Comparison of ENCODE assay signal across 8 cellular contexts in the genomic region with DNA sequence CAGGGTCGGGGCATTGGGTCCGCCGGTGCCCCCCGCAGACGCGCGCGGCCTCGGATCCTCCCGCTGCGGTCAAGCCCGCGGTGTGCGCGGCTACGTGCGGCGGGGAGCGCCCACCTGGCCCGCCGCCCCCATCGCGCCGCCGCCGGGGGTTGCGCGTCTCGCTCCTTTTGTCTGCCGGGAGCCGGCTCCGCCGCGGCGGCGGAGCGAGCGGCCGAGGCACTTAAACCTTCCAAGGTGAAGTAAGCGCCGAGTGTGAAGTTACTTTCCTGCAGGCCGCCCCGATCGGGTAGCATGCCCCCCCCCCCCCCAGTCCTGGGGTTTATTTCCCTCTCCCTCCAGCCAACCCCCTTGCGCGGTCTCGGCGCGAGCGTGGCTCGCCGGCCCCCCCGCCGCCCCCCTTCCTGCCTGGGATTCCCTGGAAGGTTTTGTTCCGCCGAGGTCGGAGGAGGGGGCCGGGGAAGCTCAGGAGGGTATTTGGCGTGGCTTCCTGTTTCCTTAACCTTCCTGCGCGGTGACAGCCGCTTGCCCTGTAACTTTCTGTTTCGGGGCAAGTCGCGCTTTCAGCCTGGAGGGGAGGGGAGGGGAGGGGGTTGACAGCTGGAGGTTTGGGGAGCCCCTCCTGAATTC. TPM values are rescaled to one million over a fixed set of nuclear protein-coding genes. Genes with fewer than 3 reads are reported as not detected.
DNase-seq lines count a peak whose midpoint lies in the region; ATAC-seq and TF ChIP-seq lines count a peak whose summit lies in the region.

No MANE protein-coding gene starts in this region.

- H3K36me3 ChIP-seq in Caco-2 (ENCODE audit: control insufficient read depth, insufficient read depth, low read length) (no peaks in the 10 kb centered on the region), smooth muscle cell (ENCODE audit: low read depth) (no peaks in the 10 kb centered on the region)

- H3K4me2 ChIP-seq in smooth muscle cell = peak overlapping the region; percentile 100

- H3K4me1 ChIP-seq in Caco-2 = peaks cover 27% of the 10 kb centered on the region
- peaks cover 39% of the 10 kb centered on the region for H3K4me1 ChIP-seq in smooth muscle cell (ENCODE audit: low read depth)

- H3F3A ChIP-seq in smooth muscle cell (ENCODE audit: low read depth) = peaks cover 18% of the 10 kb centered on the region

- peaks cover 23% of the 10 kb centered on the region for H3K4me1 Mint-ChIP-seq in Caco-2 (ENCODE audit: low read depth, unreplicated experiment)
- peaks cover 45% of the 10 kb centered on the region for H3K4me1 Mint-ChIP-seq in activated naive CD8-positive, alpha-beta T cell treated with anti-CD3 and anti-CD28 coated beads for 36 hours

- H2AFZ ChIP-seq in smooth muscle cell (ENCODE audit: low read depth) = no peak overlapping the region

- CTCF ChIA-PET in Caco-2 (lab: Charles Lee) = interaction anchor here (0.6 to 2.3 kb wide), 27 partner anchors 19 to 442 kb away, joined by 3 to 19 read pairs (median 8); a partner anchor contains a TSS

- peaks cover 50% of the 10 kb centered on the region for H3K79me2 ChIP-seq in smooth muscle cell (ENCODE audit: low read depth)

- in situ Hi-C loops in SK-MEL-5 (cut with HindIII; ENCODE audit: low pct_unique_long_range_greater_than_20kb, low sequenced_read_pairs) = no loop called here

- no peaks in the 10 kb centered on the region for H3K27me3 ChIP-seq in Caco-2 (replicated peaks; ENCODE audit: control insufficient read depth, insufficient read depth, low read length)
- H3K27me3 ChIP-seq in smooth muscle cell (ENCODE audit: low read depth) = no peaks in the 10 kb centered on the region

- DNase-seq in Caco-2 (peak; percentile 54 to 66), HFF-Myc (ENCODE audit: extremely low read depth, low read depth) (no peak), SK-MEL-5 (ENCODE audit: low read depth, low spot score) (peak; percentile 15), hepatic stellate cell (ENCODE audit: low spot score) (peak; percentile 66), smooth muscle cell (lab: John Stamatoyannopoulos, UW; ENCODE audit: unreplicated experiment) (no peak), NCI-H128 (lab: John Stamatoyannopoulos, UW; ENCODE audit: unreplicated experiment) (no peak)
- peak; percentile 72 for DNase-seq in activated naive CD8-positive, alpha-beta T cell treated with anti-CD3 and anti-CD28 coated beads for 36 hours

- intact Hi-C loops in Caco-2 (cut with micrococcal nuclease; ENCODE audit: unreplicated experiment) = loop anchor here (2.0 to 5.0 kb wide), 2 partner anchors 64 to 119 kb away; no protein-coding TSS in a partner anchor

- no peaks in the 10 kb centered on the region for H3K9me3 Mint-ChIP-seq in Caco-2 (ENCODE audit: unreplicated experiment)
- H3K9me3 Mint-ChIP-seq in activated naive CD8-positive, alpha-beta T cell treated with anti-CD3 and anti-CD28 coated beads for 36 hours = no peaks in the 10 kb centered on the region

- no peaks in the 10 kb centered on the region for H3K9me3 ChIP-seq in Caco-2
- H3K9me3 ChIP-seq in smooth muscle cell (replicated peaks; ENCODE audit: low read depth) = no peaks in the 10 kb centered on the region

- TF ChIP-seq CTCF in Caco-2 (IDR thresholded peaks at IDR 0.05; ENCODE audit: insufficient read depth in 1 of 2, low read depth in 1 of 2, low read length in 1 of 2, severe bottlenecking in 1 of 2, unreplicated experiment in 1 of 2) = no peak
- no peak for TF ChIP-seq CTCF in HFF-Myc (IDR thresholded peaks at IDR 0.05; ENCODE audit: low read depth, low read length, missing control alignments)
- no peak for TF ChIP-seq CTCF in smooth muscle cell (IDR thresholded peaks at IDR 0.05; ENCODE audit: borderline replicate concordance, insufficient read depth, poor library complexity, severe bottlenecking)

- peak overlapping the region; percentile 76 for H3K4me3 ChIP-seq in Caco-2 (ENCODE audit: low read depth, low read length)
- H3K4me3 ChIP-seq in HFF-Myc (replicated peaks; ENCODE audit: low read depth, low read length) = peak overlapping the region; percentile 66
- H3K4me3 ChIP-seq in smooth muscle cell = peak overlapping the region; percentile 92

- POLR2A ChIA-PET in Caco-2 (lab: Charles Lee) = interaction anchor here (0.6 to 1.1 kb wide), 7 partner anchors 13 to 856 kb away, joined by 3 to 14 read pairs (median 3); no protein-coding TSS in a partner anchor

- H3K36me3 Mint-ChIP-seq in Caco-2 (ENCODE audit: insufficient read depth, unreplicated experiment) = peaks cover 19% of the 10 kb centered on the region
- H3K36me3 Mint-ChIP-seq in activated naive CD8-positive, alpha-beta T cell treated with anti-CD3 and anti-CD28 coated beads for 36 hours = no peaks in the 10 kb centered on the region

- H3K4me3 Mint-ChIP-seq in Caco-2 (ENCODE audit: unreplicated experiment) = peak overlapping the region; percentile 93
- H3K4me3 Mint-ChIP-seq in activated naive CD8-positive, alpha-beta T cell treated with anti-CD3 and anti-CD28 coated beads for 36 hours = peak overlapping the region; percentile 76

- peak overlapping the region; percentile 85 for H3K27ac ChIP-seq in smooth muscle cell (ENCODE audit: low read depth)

- BruUV-seq in Caco-2 (replicated peaks; lab: Mats Ljungman, UMichigan) = no TSS peak

- no peak for ATAC-seq in GM18502 (IDR thresholded peaks at IDR 0.05; ENCODE audit: poor library complexity, unreplicated experiment)

- H3K9ac ChIP-seq in smooth muscle cell (ENCODE audit: low read depth) = peak overlapping the region; percentile 73

- 2% methylated on average over 15 of the region's 65 CpGs for WGBS in smooth muscle cell (ENCODE audit: low lambda C conversion rate)

- peak overlapping the region; percentile 73 for H3K27ac Mint-ChIP-seq in Caco-2 (ENCODE audit: unreplicated experiment)
- H3K27ac Mint-ChIP-seq in activated naive CD8-positive, alpha-beta T cell treated with anti-CD3 and anti-CD28 coated beads for 36 hours = peak overlapping the region; percentile 61

- no peaks in the 10 kb centered on the region for H3K27me3 Mint-ChIP-seq in Caco-2 (ENCODE audit: insufficient read depth, unreplicated experiment)
- no peaks in the 10 kb centered on the region for H3K27me3 Mint-ChIP-seq in activated naive CD8-positive, alpha-beta T cell treated with anti-CD3 and anti-CD28 coated beads for 36 hours

- peaks cover 66% of the 10 kb centered on the region for H4K20me1 ChIP-seq in smooth muscle cell (ENCODE audit: low read depth)

RNA-seq across cellular contexts. Expression of a gene that starts 56.6 kb away (rescaled TPM):
- total RNA-seq in Caco-2 (2022) (140 and 142 TPM in 2 replicates), smooth muscle cell (21.4 and 27.7 TPM in 2 replicates)
- total RNA-seq in SK-MEL-5 (2014; rRNA removed; shearing (Covaris generic)) = 4.5 and 5.8 TPM in 2 replicates
- 12.9 and 16.9 TPM in 2 replicates for polyA plus RNA-seq in SK-MEL-5 (2015; cell fraction: cytosol; rRNA removed)
- 19.2 and 19.9 TPM in 2 replicates for polyA plus RNA-seq in SK-MEL-5 (2015; cell fraction: nucleus; rRNA removed)
- total RNA-seq in activated naive CD8-positive, alpha-beta T cell treated with anti-CD3 and anti-CD28 coated beads for 36 hours = 10 to 100 TPM; 25.1 to 27.6 TPM
- polyA plus RNA-seq in smooth muscle cell = 13.6 and 17.1 TPM in 2 replicates

Comparison
In these comparisons a context has a peak if more than half of its experiments do, and no peak if none do; other contexts are left out.
1. DNase-seq: peak in Caco-2 (2 of 2), SK-MEL-5 (single experiment), activated naive CD8-positive, alpha-beta T cell treated with anti-CD3 and anti-CD28 coated beads for 36 hours (single experiment) and hepatic stellate cell (single experiment); none in HFF-Myc (single experiment), smooth muscle cell (single experiment) and NCI-H128 (single experiment).
2. Peak in every context shown above with its lines, with median percentiles within 50 percentile points of each other: H3K4me3 ChIP-seq.